Comparison of ENCODE assay signal across 13 cellular contexts in the genomic region with DNA sequence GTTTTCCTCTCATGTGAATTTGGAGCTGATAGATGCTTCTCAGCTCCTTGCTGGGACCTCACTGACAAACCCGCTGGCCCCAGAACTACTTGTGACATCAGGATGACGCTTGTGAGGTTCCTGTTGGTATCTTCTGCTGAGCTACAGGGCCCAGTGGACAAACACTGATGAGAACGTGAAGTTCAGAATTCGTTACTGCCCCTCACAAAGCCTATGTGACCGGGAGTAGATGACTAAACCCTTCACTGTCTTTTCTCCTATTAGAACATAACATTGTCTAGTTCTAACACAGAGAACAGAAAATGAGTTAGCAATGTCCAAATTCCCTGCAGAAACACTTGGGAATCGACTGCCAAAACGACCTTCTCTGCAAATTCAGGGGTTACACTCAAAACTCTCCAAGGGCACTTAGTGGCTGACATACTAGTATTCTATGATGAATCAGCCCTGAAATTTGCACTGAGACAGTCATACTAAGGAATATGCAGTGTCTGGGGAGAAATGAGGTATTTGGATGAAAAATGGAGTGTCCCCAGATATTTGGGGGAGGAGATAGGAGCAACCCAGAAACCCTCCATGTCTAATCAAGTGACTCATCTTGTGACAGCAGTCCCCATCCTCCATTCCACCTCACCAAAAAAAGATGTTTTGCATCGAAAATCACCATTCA.
DNase-seq lines count a peak whose midpoint lies in the region; ATAC-seq and TF ChIP-seq lines count a peak whose summit lies in the region.
"Had no signal": no experiment of that assay in that cellular context is flagged by ENCODE, and none has a peak within 500 bp of the region (broad histone marks: within the 10 kb centered on the region; RNA-seq: fewer than 3 reads in every experiment).

No MANE protein-coding gene starts in this region.

- ATAC-seq in right cardiac atrium = peak; percentile 71 to 87
- peak; percentile 26 for ATAC-seq in aorta (ENCODE audit: low FRiP score)
- ATAC-seq in HG03108 (IDR thresholded peaks at IDR 0.05; ENCODE audit: unreplicated experiment) = no peak
- ATAC-seq: activated CD8-positive, alpha-beta T cell treated with anti-CD3 and anti-CD28 coated beads for 36 hours; natural killer cell treated with Interleukin-12 subunit alpha and Interleukin-12 subunit beta and Interleukin-15 and Interleukin-18, amount 100 ng/mL, for 72 hours; stimulated activated naive CD8-positive, alpha-beta T cell treated with anti-CD3 and anti-CD28 coated beads, Interleukin-15, Interleukin-2, amounts not matched to agents 100 U/mL and 50 U/mL, for 24 hours had no signal

- H3K4me3 ChIP-seq in cardiac fibroblast (replicated peaks in 1 of 2; ENCODE audit: low read depth in 2 of 2, low read length in 2 of 2) (peak overlapping the region in 1 of 2 donors; percentile 33), right cardiac atrium (ENCODE audit: low read length) (no peak overlapping the region), aorta (ENCODE audit: low read length in 2 of 2) (no peak overlapping the region)
- H3K4me3 ChIP-seq: hepatocyte had no signal

- peak overlapping the region; percentile 38 for H3K27ac ChIP-seq in right cardiac atrium (ENCODE audit: low read length)
- no peak overlapping the region for H3K27ac ChIP-seq in aorta (ENCODE audit: low read depth in 1 of 2, low read length in 2 of 2)
- H3K27ac ChIP-seq: hepatocyte had no signal

- H3K27me3 ChIP-seq in right cardiac atrium (ENCODE audit: control insufficient read depth, insufficient read depth) = no peaks in the 10 kb centered on the region
- no peaks in the 10 kb centered on the region for H3K27me3 ChIP-seq in aorta (ENCODE audit: control insufficient read depth in 1 of 2, insufficient read depth in 2 of 2, low read length in 1 of 2)
- H3K27me3 ChIP-seq: hepatocyte had no signal

- WGBS in right cardiac atrium = 71% methylated on average over 8 of the region's 8 CpGs
- 84 to 88% methylated on average over 8 of the region's 8 CpGs for WGBS in aorta, 2 donors

- intact Hi-C loops in right cardiac atrium (cut with DNase I) = no loop called here
- intact Hi-C loops in aorta (cut with DNase I) = no loop called here

- no peaks in the 10 kb centered on the region for H3K9me3 ChIP-seq in right cardiac atrium (ENCODE audit: control insufficient read depth, low read length)
- H3K9me3 ChIP-seq in aorta (ENCODE audit: control insufficient read depth, low read length) = no peaks in the 10 kb centered on the region

- H3K36me3 ChIP-seq in aorta (ENCODE audit: control insufficient read depth in 1 of 2, insufficient read depth in 2 of 2, low read length in 1 of 2) = no peaks in the 10 kb centered on the region

- peak; percentile 51 for DNase-seq in HS-27A (ENCODE audit: low read depth)
- DNase-seq in cardiac fibroblast (ENCODE audit: low read depth in 2 of 2) = peak; percentile 78 to 93
- peak; percentile 60 to 77 (median 71) for DNase-seq in right cardiac atrium
- no peak for DNase-seq in aorta
- DNase-seq in NCI-H510A (lab: John Stamatoyannopoulos, UW) = no peak
- DNase-seq in GM13976 (ENCODE audit: low spot score) = no peak
- DNase-seq: activated CD8-positive, alpha-beta T cell treated with anti-CD3 and anti-CD28 coated beads for 36 hours; NCI-H2029 treated with DMSO at 0.1 percent for 48 hours; SHP77; stimulated activated naive CD8-positive, alpha-beta T cell treated with anti-CD3 and anti-CD28 coated beads, Interleukin-15, Interleukin-2, amounts not matched to agents 100 U/mL and 50 U/mL, for 24 hours had no signal

- in situ Hi-C loops in GM13976 (cut with MboI; ENCODE audit: low sequenced_read_pairs, unreplicated experiment) = no loop called here

- H3K4me1 ChIP-seq in right cardiac atrium (ENCODE audit: control insufficient read depth, insufficient read depth, low read length) = no peaks in the 10 kb centered on the region
- H3K4me1 ChIP-seq in aorta (ENCODE audit: control insufficient read depth in 1 of 2, insufficient read depth in 2 of 2, low read length in 2 of 2) = peaks cover 0 to 2% of the 10 kb centered on the region in 2 donors

- TF ChIP-seq CTCF in cardiac fibroblast (IDR thresholded peaks at IDR 0.05; ENCODE audit: low read depth, low read length) (no peak), GM13976 (IDR thresholded peaks at IDR 0.05; ENCODE audit: borderline replicate concordance, control extremely low read depth, extremely low read depth, insufficient read depth, missing control alignments) (no peak)

Comparison
In these comparisons a context has a peak if more than half of its experiments do, and no peak if none do; other contexts are left out.
1. DNase-seq: peak in HS-27A (single experiment), cardiac fibroblast (2 of 2) and right cardiac atrium (3 of 3); none in aorta (0 of 2), NCI-H510A (single experiment) and GM13976 (single experiment).